ENCODE assay signal across 1 cellular context in the genomic region with DNA sequence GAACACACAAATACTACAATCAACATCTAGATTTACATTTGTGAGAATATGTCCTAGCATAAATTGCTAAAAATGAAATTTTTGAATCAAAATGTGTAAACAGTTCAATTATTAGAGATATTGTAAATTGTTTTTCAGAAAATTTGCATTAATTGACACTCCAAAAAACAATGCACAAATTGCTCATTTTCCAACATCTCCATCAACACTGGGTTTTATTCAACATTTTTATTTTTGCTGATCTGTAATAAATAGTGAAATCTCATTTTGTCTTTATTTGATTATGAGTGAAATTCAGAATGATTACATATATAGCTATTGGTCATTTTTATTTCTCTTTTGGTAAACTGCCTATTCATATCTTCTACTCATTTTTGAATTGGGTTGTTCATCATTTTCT.
TF ChIP-seq lines count a peak whose summit lies in the region.

No MANE protein-coding gene starts in this region.

TF ChIP-seq in A549, 52 proteins besides CTCF, POLR2A, EP300 and RAD21 (continued from another document):
- TF ChIP-seq NPAS2 (CRISPR knock-in tag; IDR thresholded peaks at IDR 0.05; ENCODE audit: borderline replicate concordance) = no peak
